11 cellular contexts compared by ENCODE assay signal in genomic region chr16:81841709-81842108, GRCh38.
DNase-seq lines count a peak whose midpoint lies in the region; ATAC-seq and TF ChIP-seq lines count a peak whose summit lies in the region.
"Had no signal": no experiment of that assay in that cellular context is flagged by ENCODE, and none has a peak within 500 bp of the region (broad histone marks: within the 10 kb centered on the region; RNA-seq: fewer than 3 reads in every experiment).

No MANE protein-coding gene starts in this region.

- H3K36me3 Mint-ChIP-seq in immature natural killer cell: peaks cover 2 to 5% (median 2%) of the 10 kb centered on the region in 3 donors

- no peaks in the 10 kb centered on the region for H3K27me3 ChIP-seq in WERI-Rb-1 (ENCODE audit: insufficient read depth, low read depth, severe bottlenecking)

- H3K9me3 ChIP-seq in WERI-Rb-1 (ENCODE audit: severe bottlenecking): no peaks in the 10 kb centered on the region

- no peak overlapping the region for H3K4me3 ChIP-seq in WERI-Rb-1 (ENCODE audit: low read depth, low read length)

- no peak for TF ChIP-seq CTCF in WERI-Rb-1 (IDR thresholded peaks at IDR 0.05; ENCODE audit: low read depth, low read length)

- DNase-seq in immature natural killer cell: peak; percentile 81 to 86 (median 82)
- DNase-seq in stimulated activated CD4-positive, alpha-beta T cell treated with anti-CD3 and anti-CD28 coated beads, Interleukin-4, amount 100 ng/mL, for 4 hours: no peak
- DNase-seq in WERI-Rb-1: no peak
- DNase-seq in stimulated activated CD8-positive, alpha-beta memory T cell treated with anti-CD3 and anti-CD28 coated beads, Interleukin-4, amount 100 ng/mL, for 48 hours: no peak
- DNase-seq: NCI-H1930 had no signal

- H3K4me3 Mint-ChIP-seq in immature natural killer cell: peak overlapping the region; percentile 82 to 89 (median 88)
- H3K4me3 Mint-ChIP-seq: activated T-helper 17 cell treated with anti-CD3 and anti-CD28 coated beads, Interleukin-2, amount 50 U/mL, for 72 hours; T-helper 1 cell treated with Interleukin-12 subunit alpha and Interleukin-12 subunit beta and Interleukin-4 antibody, amounts not matched to agents 30 μg/mL and 1 μg/mL, for 36 hours had no signal

- peak overlapping the region; percentile 91 to 99 (median 98) for H3K27ac Mint-ChIP-seq in immature natural killer cell
- H3K27ac Mint-ChIP-seq: activated T-helper 17 cell treated with anti-CD3 and anti-CD28 coated beads, Interleukin-2, amount 50 U/mL, for 72 hours; T-helper 1 cell treated with Interleukin-12 subunit alpha and Interleukin-12 subunit beta and Interleukin-4 antibody, amounts not matched to agents 30 μg/mL and 1 μg/mL, for 36 hours had no signal

- H3K9me3 Mint-ChIP-seq in immature natural killer cell: no peaks in the 10 kb centered on the region
- H3K9me3 Mint-ChIP-seq: activated T-helper 17 cell treated with anti-CD3 and anti-CD28 coated beads, Interleukin-2, amount 50 U/mL, for 72 hours; T-helper 1 cell treated with Interleukin-12 subunit alpha and Interleukin-12 subunit beta and Interleukin-4 antibody, amounts not matched to agents 30 μg/mL and 1 μg/mL, for 36 hours had no signal

- H3K27me3 Mint-ChIP-seq in immature natural killer cell (ENCODE audit: low read depth in 3 of 3): peaks cover 0 to 13% (median 8%) of the 10 kb centered on the region in 3 donors

- H3K4me1 Mint-ChIP-seq in immature natural killer cell: peaks cover 82 to 95% of the 10 kb centered on the region in 2 donors
- H3K4me1 Mint-ChIP-seq: activated T-helper 17 cell treated with anti-CD3 and anti-CD28 coated beads, Interleukin-2, amount 50 U/mL, for 72 hours had no signal

- H3K36me3 ChIP-seq in WERI-Rb-1: no peaks in the 10 kb centered on the region

- ATAC-seq in GM18517 (IDR thresholded peaks at IDR 0.05; ENCODE audit: unreplicated experiment) (peak; percentile 67), GM21423 (IDR thresholded peaks at IDR 0.05; ENCODE audit: unreplicated experiment) (peak; percentile 50), HG03432 (IDR thresholded peaks at IDR 0.05; ENCODE audit: unreplicated experiment) (peak; percentile 60), esophagus mucosa (no peak)
- ATAC-seq: activated T-helper 17 cell treated with anti-CD3 and anti-CD28 coated beads, Interleukin-2, amount 50 U/mL, for 72 hours had no signal

- no peak overlapping the region for H3K27ac ChIP-seq in WERI-Rb-1

Comparison
In these comparisons a context has a peak if more than half of its experiments do, and no peak if none do; other contexts are left out.
1. DNase-seq: peak in immature natural killer cell (3 of 3); none in stimulated activated CD4-positive, alpha-beta T cell treated with anti-CD3 and anti-CD28 coated beads, Interleukin-4, amount 100 ng/mL, for 4 hours (0 of 2), WERI-Rb-1 (single experiment) and stimulated activated CD8-positive, alpha-beta memory T cell treated with anti-CD3 and anti-CD28 coated beads, Interleukin-4, amount 100 ng/mL, for 48 hours (single experiment).